Comparison of ENCODE assay signal across 13 cellular contexts in the genomic region with DNA sequence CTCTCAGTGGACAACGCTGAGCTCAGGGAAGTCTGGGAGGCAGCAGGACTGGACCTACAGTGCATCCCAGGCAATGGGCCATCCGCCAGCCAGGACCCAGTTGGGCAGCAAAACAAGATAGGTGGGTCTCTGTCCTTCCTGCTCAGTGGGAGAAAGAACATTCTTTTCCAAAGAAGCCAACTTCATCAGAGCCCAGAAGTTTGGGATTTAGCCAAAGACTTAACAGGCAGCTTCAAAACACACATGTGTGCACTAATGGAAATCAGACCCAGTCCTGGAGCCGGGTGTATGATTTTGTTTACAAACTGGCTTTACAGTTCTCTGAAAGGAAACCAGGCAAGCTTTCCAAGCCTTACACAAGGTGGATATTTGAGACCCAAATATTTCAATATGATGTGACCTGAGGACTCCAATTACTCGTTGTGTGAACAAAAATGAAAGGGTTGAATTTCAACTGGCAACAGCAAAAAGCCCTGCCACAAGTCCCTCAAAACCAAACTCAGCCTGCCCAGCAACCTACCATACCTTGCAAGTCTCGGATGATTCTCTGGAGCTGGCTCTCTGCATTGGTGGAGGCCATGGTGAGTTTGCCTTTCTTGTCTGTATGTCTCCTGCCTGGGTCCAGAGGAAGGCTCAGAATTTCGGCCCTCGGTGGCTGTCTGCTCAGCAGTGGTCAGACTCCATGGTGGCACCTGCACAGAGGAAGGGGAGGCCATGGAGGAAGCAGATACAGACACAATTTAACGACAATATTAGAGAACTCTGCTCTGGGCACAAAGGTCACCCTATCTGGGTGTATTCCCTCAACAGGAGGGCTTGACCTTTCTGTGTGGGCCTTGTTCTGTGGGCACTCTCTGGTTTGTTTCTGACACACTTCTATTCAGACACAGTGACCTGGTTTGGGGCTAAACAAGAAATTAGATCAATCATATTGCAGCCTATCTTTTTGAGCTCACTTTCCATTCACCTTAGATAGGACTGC. TPM values are rescaled to one million over a fixed set of nuclear protein-coding genes. Genes with fewer than 3 reads are reported as not detected.
DNase-seq lines count a peak whose midpoint lies in the region; ATAC-seq, FAIRE-seq and TF ChIP-seq lines count a peak whose summit lies in the region.
"Had no signal": no experiment of that assay in that cellular context is flagged by ENCODE, and none has a peak within 500 bp of the region (broad histone marks: within the 10 kb centered on the region; RNA-seq: fewer than 3 reads in every experiment).

No MANE protein-coding gene starts in this region.

- CTCF ChIA-PET in SK-N-SH (lab: Yijun Ruan, JAX) = interaction anchor here (0.7 to 2.3 kb wide), 6 partner anchors 10 to 95 kb away, joined by 3 to 7 read pairs (median 4); no protein-coding TSS in a partner anchor

- H3K79me2 ChIP-seq in SK-N-SH (ENCODE audit: insufficient read depth) (peaks cover 17% of the 10 kb centered on the region; the same call in 1 of the 2 replicates), H9 (ENCODE audit: insufficient read depth, low read length) (no peaks in the 10 kb centered on the region; the same call in none of the 2 replicates)

- H3K14ac ChIP-seq in H9 (ENCODE audit: insufficient read depth, low read length) = no peak overlapping the region

- H3K56ac ChIP-seq in H9 (ENCODE audit: insufficient read length, low read depth, low read length) = no peak overlapping the region

- H2BK120ac ChIP-seq in H9 (ENCODE audit: low read depth, low read length, poor library complexity, severe bottlenecking) = no peak overlapping the region

- no peak overlapping the region for H2BK12ac ChIP-seq in H9 (ENCODE audit: insufficient read length, low read depth, low read length)

- H2BK20ac ChIP-seq in H9 (ENCODE audit: low read depth, low read length, poor library complexity, severe bottlenecking) = no peak overlapping the region

- H3K4me1 ChIP-seq in SK-N-SH (ENCODE audit: control insufficient read depth in 1 of 2, insufficient read depth in 2 of 2, low read depth in 1 of 2, low read length in 1 of 2) (peaks cover 41 to 48% of the 10 kb centered on the region in 2 experiments; a peak in 3 of 4 replicates), pancreas (peaks cover 51 to 59% (median 55%) of the 10 kb centered on the region in 3 donors), H9 (ENCODE audit: insufficient read depth, low read length) (peaks cover 2% of the 10 kb centered on the region; the same call in 1 of the 2 replicates)

- H3K23me2 ChIP-seq in H9 (ENCODE audit: insufficient read length, low read depth, low read length, poor library complexity, severe bottlenecking) = no peaks in the 10 kb centered on the region

- TF ChIP-seq CTCF in SK-N-SH (IDR thresholded peaks at IDR 0.05) (no peak), fibroblast of the aortic adventitia (IDR thresholded peaks at IDR 0.05; ENCODE audit: insufficient read depth, low read length) (no peak), pancreas (IDR thresholded peaks at IDR 0.05) (no peak), H9 (conservative IDR thresholded peaks at IDR 0.05) (no peak)

- WGBS in SK-N-SH (ENCODE audit: low lambda C conversion rate) = 84% methylated on average over 7 of the region's 8 CpGs
- 58 to 63% methylated on average over 8 of the region's 8 CpGs for WGBS in pancreas, 2 donors
- no CpG with 5 or more reads among the region's 8 CpGs for WGBS in H9 (ENCODE audit: extremely low coverage, insufficient read length, low lambda C conversion rate)

- POLR2A ChIA-PET in SK-N-SH (lab: Yijun Ruan, JAX) = interaction anchor here (0.8 kb wide), 1 partner anchor 8 kb away, joined by 3 read pairs; no protein-coding TSS in a partner anchor

- H3K9ac ChIP-seq in SK-N-SH = no peak overlapping the region
- H3K9ac ChIP-seq in H9 (ENCODE audit: extremely low read depth, insufficient read length, low read length) = no peak overlapping the region

- no peaks in the 10 kb centered on the region for H3K9me2 ChIP-seq in SK-N-SH

- no peak overlapping the region for H4K5ac ChIP-seq in H9 (ENCODE audit: insufficient read length, low read depth, low read length)

- no peak overlapping the region for H3K23ac ChIP-seq in H9 (ENCODE audit: insufficient read length, low read depth, low read length)

- no peak overlapping the region for H3K4me3 Mint-ChIP-seq in H9
- H3K4me3 Mint-ChIP-seq: activated B cell treated with CpG ODN at 0.5 μM for 24 hours; activated naive CD4-positive, alpha-beta T cell treated with anti-CD3 and anti-CD28 coated beads, Interleukin-2, amount 50 U/mL, for 24 hours had no signal

- H3K9me3 Mint-ChIP-seq in H9 = no peaks in the 10 kb centered on the region
- H3K9me3 Mint-ChIP-seq: activated B cell treated with CpG ODN at 0.5 μM for 24 hours; activated naive CD4-positive, alpha-beta T cell treated with anti-CD3 and anti-CD28 coated beads, Interleukin-2, amount 50 U/mL, for 24 hours had no signal

- ATAC-seq in pancreas (no peak), HG03565 (IDR thresholded peaks at IDR 0.05; ENCODE audit: unreplicated experiment) (no peak)
- ATAC-seq: GM12878 had no signal

- TF ChIP-seq EP300 in SK-N-SH (IDR thresholded peaks at IDR 0.05; ENCODE audit: borderline replicate concordance in 1 of 2, low read depth in 1 of 2, low read length in 1 of 2) = no peak

- no peak for FAIRE-seq in pancreas (lab: Jason Lieb, UNC)
- FAIRE-seq: GM12878 had no signal

- H3K27me3 ChIP-seq in SK-N-SH (ENCODE audit: insufficient read depth) (no peaks in the 10 kb centered on the region), pancreas (no peaks in the 10 kb centered on the region), H9 (ENCODE audit: insufficient read depth, low read length) (no peaks in the 10 kb centered on the region)

- H4K91ac ChIP-seq in H9 (ENCODE audit: insufficient read length, low read depth, low read length) = no peak overlapping the region

- TF ChIP-seq RAD21 in SK-N-SH (IDR thresholded peaks at IDR 0.05; ENCODE audit: low read length) = no peak

- H4K8ac ChIP-seq in H9 (replicated peaks; ENCODE audit: insufficient read length, low read depth, low read length) = no peak overlapping the region

- H3K36me3 ChIP-seq in SK-N-SH (replicated peaks in 1 of 2; ENCODE audit: control insufficient read depth in 1 of 2, insufficient read depth in 2 of 2, low read length in 1 of 2) = peaks cover 19 to 38% of the 10 kb centered on the region in 2 experiments
- peaks cover 0 to 27% (median 0%) of the 10 kb centered on the region in 3 donors for H3K36me3 ChIP-seq in pancreas

- no peaks in the 10 kb centered on the region for H3K9me3 ChIP-seq in SK-N-SH
- no peaks in the 10 kb centered on the region for H3K9me3 ChIP-seq in pancreas
- no peaks in the 10 kb centered on the region for H3K9me3 ChIP-seq in H9 (ENCODE audit: control insufficient read depth, low read depth, low read length)

- H3K27me3 Mint-ChIP-seq in H9 (ENCODE audit: low read depth) = no peaks in the 10 kb centered on the region
- H3K27me3 Mint-ChIP-seq: activated B cell treated with CpG ODN at 0.5 μM for 24 hours; activated naive CD4-positive, alpha-beta T cell treated with anti-CD3 and anti-CD28 coated beads, Interleukin-2, amount 50 U/mL, for 24 hours had no signal

- peaks cover 6% of the 10 kb centered on the region for H3K79me1 ChIP-seq in H9 (ENCODE audit: insufficient read depth, low read depth, low read length, poor library complexity, severe bottlenecking)

- H3K27ac ChIP-seq in SK-N-SH (ENCODE audit: low read depth in 2 of 2, low read length in 1 of 2) (peak overlapping the region in 1 of 2 experiments; percentile 32; a peak in 1 of 4 replicates), pancreas (peak overlapping the region in 3 of 4 donors; percentile 12 to 94 (median 90)), H9 (ENCODE audit: insufficient read length, low read depth, low read length) (no peak overlapping the region)

- H3K4me1 Mint-ChIP-seq in H9 = peaks cover 10 to 11% of the 10 kb centered on the region in 2 experiments

- intact Hi-C loops in pancreas (cut with DNase I) (no loop called here), posterior vena cava (cut with DNase I) (no loop called here)

- H3K18ac ChIP-seq in H9 (ENCODE audit: insufficient read length, low read depth, low read length) = no peak overlapping the region

- peaks cover 7 to 48% (median 30%) of the 10 kb centered on the region in 3 experiments for H3K36me3 Mint-ChIP-seq in H9 (ENCODE audit: insufficient read depth in 1 of 3, low read depth in 3 of 3)

- DNase-seq in AG20443 (ENCODE audit: low spot score) (peak; percentile 20), SK-N-SH (no peak), fibroblast of the aortic adventitia (ENCODE audit: low read depth) (peak; percentile 77), pancreas (peak in 1 of 6 donors; percentile 46), H9 (no peak), posterior vena cava (ENCODE audit: low spot score) (no peak), GM19240 (ENCODE audit: insufficient read length, low spot score) (no peak)
- DNase-seq: activated B cell treated with CpG ODN at 0.5 μM for 24 hours, NCI-H187 treated with DMSO at 0.1 percent for 48 hours had no signal

- H3K4ac ChIP-seq in H9 (ENCODE audit: low read depth, low read length) = no peak overlapping the region

- no peak overlapping the region for H2AK5ac ChIP-seq in H9 (ENCODE audit: insufficient read length, low read length)

- no peak overlapping the region for H3K4me3 ChIP-seq in SK-N-SH (ENCODE audit: low read depth in 2 of 2, low read length in 1 of 2)
- no peak overlapping the region for H3K4me3 ChIP-seq in fibroblast of the aortic adventitia (ENCODE audit: low read depth, low read length)
- H3K4me3 ChIP-seq in pancreas = no peak overlapping the region
- H3K4me3 ChIP-seq: GM12878 had no signal

- no peak overlapping the region for H3K27ac Mint-ChIP-seq in H9
- H3K27ac Mint-ChIP-seq: activated B cell treated with CpG ODN at 0.5 μM for 24 hours; activated naive CD4-positive, alpha-beta T cell treated with anti-CD3 and anti-CD28 coated beads, Interleukin-2, amount 50 U/mL, for 24 hours had no signal

- H3T11ph ChIP-seq in H9 (ENCODE audit: low read length) = no peak overlapping the region

- H4K20me1 ChIP-seq in SK-N-SH (ENCODE audit: insufficient read depth) = no peaks in the 10 kb centered on the region
- peaks cover under 1% of the 10 kb centered on the region for H4K20me1 ChIP-seq in H9 (ENCODE audit: control insufficient read depth, insufficient read depth, insufficient read length)

- no peak overlapping the region for H2BK5ac ChIP-seq in H9 (ENCODE audit: insufficient read length, low read length)

- H3F3A ChIP-seq in SK-N-SH (replicated peaks; ENCODE audit: insufficient read depth) = peaks cover 9% of the 10 kb centered on the region

- H3K4me2 ChIP-seq in SK-N-SH = no peak overlapping the region; the same call in 1 of the 2 replicates
- no peak overlapping the region for H3K4me2 ChIP-seq in H9 (ENCODE audit: insufficient read depth, insufficient read length, low read length)

- no peak overlapping the region for H2BK15ac ChIP-seq in H9 (ENCODE audit: low read depth, low read length)

- H2AFZ ChIP-seq in SK-N-SH (ENCODE audit: low read depth) = no peak overlapping the region
- H2AFZ ChIP-seq in H9 (ENCODE audit: low read length) = no peak overlapping the region

RNA-seq across cellular contexts. Expression of gene FYCO1, which starts 11.0 kb away (rescaled TPM):
- polyA plus RNA-seq in SK-N-SH (2012; rRNA removed) = 5.5 and 5.7 TPM in 2 replicates
- 5.2 and 6.2 TPM in 2 replicates for polyA plus RNA-seq in SK-N-SH (2012; cell fraction: cytosol; rRNA removed)
- polyA plus RNA-seq in SK-N-SH (2012; cell fraction: nucleus; rRNA removed) = 7.9 and 9.9 TPM in 2 replicates
- total RNA-seq in fibroblast of the aortic adventitia (ENCODE audit: low replicate concordance) = 28.0 and 57.8 TPM in 2 replicates
- 10 to 100 TPM; 13.0 to 25.1 (median 17.2) TPM for total RNA-seq in pancreas
- 10 to 100 TPM in 1 of 2 donors, 1 to 10 TPM in 1; 9.3 to 10.3 TPM for polyA plus RNA-seq in pancreas
- 10.4 and 10.6 TPM in 2 replicates for total RNA-seq in H9 (2021)
- total RNA-seq in posterior vena cava = 10 to 100 TPM; 67.4 to 99.0 TPM

RNA-seq across cellular contexts. Expression of gene CXCR6, which starts 41.4 kb away (rescaled TPM):
- polyA plus RNA-seq in SK-N-SH (2012; rRNA removed) = not detected in 2 replicates
- polyA plus RNA-seq in SK-N-SH (2012; cell fraction: cytosol; rRNA removed) = not detected in 2 replicates
- not detected in 2 replicates for polyA plus RNA-seq in SK-N-SH (2012; cell fraction: nucleus; rRNA removed)
- not detected in 2 replicates for total RNA-seq in fibroblast of the aortic adventitia (ENCODE audit: low replicate concordance)
- under 1 TPM in 5 of 6 donors, not detected in 1; 0.08 to 0.89 (median 0.72) TPM for total RNA-seq in pancreas
- polyA plus RNA-seq in pancreas = under 1 TPM; 0.23 to 0.35 TPM
- not detected in 2 replicates for total RNA-seq in H9 (2021)
- total RNA-seq in posterior vena cava = under 1 TPM; 0.42 to 0.76 TPM
- total RNA-seq: activated B cell treated with CpG ODN at 0.5 μM for 24 hours, epithelial cell of proximal tubule, GM12878 had no signal

RNA-seq across cellular contexts. Expression of gene XCR1, which starts 42.7 kb away (rescaled TPM):
- polyA plus RNA-seq in SK-N-SH (2012; rRNA removed) (not detected in 2 replicates), pancreas (not detected)
- polyA plus RNA-seq in SK-N-SH (2012; cell fraction: cytosol; rRNA removed) = not detected in 2 replicates
- polyA plus RNA-seq in SK-N-SH (2012; cell fraction: nucleus; rRNA removed) = not detected in 2 replicates
- total RNA-seq in fibroblast of the aortic adventitia (ENCODE audit: low replicate concordance) (not detected in 2 replicates), pancreas (under 1 TPM in 4 of 6 donors, not detected in 2; 0.04 to 0.31 (median 0.20) TPM), H9 (2021) (not detected in 2 replicates), posterior vena cava (under 1 TPM; 0.14 to 0.37 TPM)
- total RNA-seq: activated B cell treated with CpG ODN at 0.5 μM for 24 hours, epithelial cell of proximal tubule had no signal

Comparison
In these comparisons a context has a peak if more than half of its experiments do, and no peak if none do; other contexts are left out.
1. DNase-seq: peak in AG20443 (single experiment) and fibroblast of the aortic adventitia (single experiment); none in SK-N-SH (single experiment), H9 (single experiment), posterior vena cava (single experiment) and GM19240 (single experiment).